Comparison of ENCODE assay signal across 8 cellular contexts in the genomic region with DNA sequence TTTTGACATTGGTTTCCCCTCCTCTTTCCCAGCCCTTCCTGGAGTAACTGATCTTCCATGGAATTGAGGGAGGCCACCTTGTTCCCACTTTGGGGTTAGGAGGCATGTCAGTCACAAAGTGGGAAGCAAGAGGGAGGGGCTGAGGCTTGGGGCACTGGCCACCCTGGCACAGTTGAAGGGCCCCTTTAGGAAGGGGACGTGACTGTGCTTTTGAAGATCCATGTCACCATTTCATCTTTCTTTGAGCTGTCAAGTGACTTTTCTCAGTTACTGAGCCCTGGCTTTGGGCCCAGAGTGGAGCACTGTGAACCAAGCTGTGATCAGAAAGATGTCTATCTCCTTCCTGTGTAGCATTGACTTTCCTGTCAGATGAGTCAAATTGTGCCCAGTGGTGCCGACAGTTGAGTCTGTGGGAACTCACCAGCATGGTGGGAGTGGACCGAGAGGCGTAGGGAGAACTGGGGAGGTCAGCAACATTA. TPM values are rescaled to one million over a fixed set of nuclear protein-coding genes. Genes with fewer than 3 reads are reported as not detected.
DNase-seq lines count a peak whose midpoint lies in the region; ATAC-seq and TF ChIP-seq lines count a peak whose summit lies in the region.

No MANE protein-coding gene starts in this region.

- H3K27ac Mint-ChIP-seq in activated CD8-positive, alpha-beta memory T cell treated with anti-CD3 and anti-CD28 coated beads, Interleukin-2, amount 10 ng/mL, durations not matched to agents 7 days and 5 days, result peak overlapping the region; percentile 69

- H3K27ac ChIP-seq in gastroesophageal sphincter, result peak overlapping the region; percentile 75 to 88 (median 84)

- H3K4me1 ChIP-seq in gastroesophageal sphincter, result peaks cover 10 to 76% (median 10%) of the 10 kb centered on the region in 3 donors

- no peak overlapping the region for H3K4me3 ChIP-seq in gastroesophageal sphincter

- no peak overlapping the region for H3K4me3 Mint-ChIP-seq in activated CD8-positive, alpha-beta memory T cell treated with anti-CD3 and anti-CD28 coated beads, Interleukin-2, amount 10 ng/mL, durations not matched to agents 7 days and 5 days

- H3K4me1 Mint-ChIP-seq in activated CD8-positive, alpha-beta memory T cell treated with anti-CD3 and anti-CD28 coated beads, Interleukin-2, amount 10 ng/mL, durations not matched to agents 7 days and 5 days, result peaks cover 47% of the 10 kb centered on the region

- ATAC-seq in activated CD8-positive, alpha-beta memory T cell treated with anti-CD3 and anti-CD28 coated beads, Interleukin-2, amount 10 ng/mL, durations not matched to agents 7 days and 5 days, result peak; percentile 96
- ATAC-seq in gastroesophageal sphincter, result peak; percentile 32
- ATAC-seq in HG03460 (IDR thresholded peaks at IDR 0.05; ENCODE audit: unreplicated experiment), result no peak

- no peaks in the 10 kb centered on the region for H3K9me3 Mint-ChIP-seq in activated CD8-positive, alpha-beta memory T cell treated with anti-CD3 and anti-CD28 coated beads, Interleukin-2, amount 10 ng/mL, durations not matched to agents 7 days and 5 days (ENCODE audit: low read depth)

- WGBS in gastroesophageal sphincter (ENCODE audit: low coverage in 1 of 2), 2 donors, result 82 to 83% methylated on average over 1 to 2 of the region's 4 CpGs

- H3K36me3 ChIP-seq in gastroesophageal sphincter, result peaks cover 0 to 52% of the 10 kb centered on the region in 2 donors

- H3K36me3 Mint-ChIP-seq in activated CD8-positive, alpha-beta memory T cell treated with anti-CD3 and anti-CD28 coated beads, Interleukin-2, amount 10 ng/mL, durations not matched to agents 7 days and 5 days, result peaks cover 1% of the 10 kb centered on the region

- TF ChIP-seq CTCF in gastroesophageal sphincter (IDR thresholded peaks at IDR 0.05), result no peak

- no peak for TF ChIP-seq POLR2A in gastroesophageal sphincter (IDR thresholded peaks at IDR 0.05)

- TF ChIP-seq EP300 in gastroesophageal sphincter (IDR thresholded peaks at IDR 0.05), result no peak

- peak in 70 of 76 experiments; percentile 7 to 74 (median 49) for DNase-seq in HUDEP-2 (lab: John Stamatoyannopoulos, UW; ENCODE audit: unreplicated experiment in 76 of 76)
- peak; percentile 84 for DNase-seq in activated CD8-positive, alpha-beta memory T cell treated with anti-CD3 and anti-CD28 coated beads, Interleukin-2, amount 10 ng/mL, durations not matched to agents 7 days and 5 days
- DNase-seq in stimulated activated CD4-positive, alpha-beta T cell treated with anti-CD3 and anti-CD28 coated beads, TNF-alpha, amount 100 ng/mL, for 4 hours (ENCODE audit: low read depth in 3 of 3), result peak in 2 of 3 experiments; percentile 35 to 38
- no peak for DNase-seq in SKM-1 treated with dmso at 0.1 percent for 144 hours (lab: John Stamatoyannopoulos, UW; ENCODE audit: unreplicated experiment)
- no peak for DNase-seq in T1000 (lab: John Stamatoyannopoulos, UW)
- DNase-seq in AG20443 (ENCODE audit: low spot score), result no peak

- no peaks in the 10 kb centered on the region for H3K9me3 ChIP-seq in gastroesophageal sphincter

- CTCF ChIA-PET in activated CD8-positive, alpha-beta memory T cell treated with anti-CD3 and anti-CD28 coated beads, Interleukin-2, amount 10 ng/mL, durations not matched to agents 7 days and 5 days (lab: Charles Lee), result interaction anchor here (1.4 to 6.0 kb wide), 6 partner anchors 11 to 111 kb away, joined by 3 to 43 read pairs (median 8); no protein-coding TSS in a partner anchor

- H3K27me3 ChIP-seq in gastroesophageal sphincter, result no peaks in the 10 kb centered on the region

- H3K27me3 Mint-ChIP-seq in activated CD8-positive, alpha-beta memory T cell treated with anti-CD3 and anti-CD28 coated beads, Interleukin-2, amount 10 ng/mL, durations not matched to agents 7 days and 5 days, result peaks cover 28% of the 10 kb centered on the region

RNA-seq across cellular contexts. Expression of gene TDRD10, which starts 38.5 kb away (rescaled TPM):
- total RNA-seq in activated CD8-positive, alpha-beta memory T cell treated with anti-CD3 and anti-CD28 coated beads, Interleukin-2, amount 10 ng/mL, durations not matched to agents 7 days and 5 days, result not detected
- 1 to 10 TPM; 1.4 to 3.3 (median 2.8) TPM for total RNA-seq in gastroesophageal sphincter

RNA-seq across cellular contexts. Expression of gene SHE, which starts 38.7 kb away (rescaled TPM):
- not detected for total RNA-seq in activated CD8-positive, alpha-beta memory T cell treated with anti-CD3 and anti-CD28 coated beads, Interleukin-2, amount 10 ng/mL, durations not matched to agents 7 days and 5 days
- total RNA-seq in gastroesophageal sphincter, result 10 to 100 TPM in 3 of 4 donors, 1 to 10 TPM in 1; 7.2 to 13.9 (median 11.7) TPM

RNA-seq across cellular contexts. Expression of gene IL6R, which starts 58.4 kb away (rescaled TPM):
- under 1 TPM; 0.53 to 0.66 TPM for total RNA-seq in activated CD8-positive, alpha-beta memory T cell treated with anti-CD3 and anti-CD28 coated beads, Interleukin-2, amount 10 ng/mL, durations not matched to agents 7 days and 5 days
- 10 to 100 TPM; 44.7 to 59.4 (median 55.5) TPM for total RNA-seq in gastroesophageal sphincter

Comparison
In these comparisons a context has a peak if more than half of its experiments do, and no peak if none do; other contexts are left out.
1. DNase-seq: peak in HUDEP-2 (70 of 76), activated CD8-positive, alpha-beta memory T cell treated with anti-CD3 and anti-CD28 coated beads, Interleukin-2, amount 10 ng/mL, durations not matched to agents 7 days and 5 days (single experiment) and stimulated activated CD4-positive, alpha-beta T cell treated with anti-CD3 and anti-CD28 coated beads, TNF-alpha, amount 100 ng/mL, for 4 hours (2 of 3); none in SKM-1 treated with dmso at 0.1 percent for 144 hours (single experiment), T1000 (single experiment) and AG20443 (single experiment).
2. RNA of gene SHE, which starts 38.7 kb away (total RNA-seq): 7.2 to 13.9 TPM in gastroesophageal sphincter; not detected in activated CD8-positive, alpha-beta memory T cell treated with anti-CD3 and anti-CD28 coated beads, Interleukin-2, amount 10 ng/mL, durations not matched to agents 7 days and 5 days; every median in the first group is over 4 times any median in the second.
3. RNA of gene IL6R, which starts 58.4 kb away (total RNA-seq): 44.7 to 59.4 TPM in gastroesophageal sphincter; 0.53 to 0.66 TPM in activated CD8-positive, alpha-beta memory T cell treated with anti-CD3 and anti-CD28 coated beads, Interleukin-2, amount 10 ng/mL, durations not matched to agents 7 days and 5 days; every median in the first group is over 10 times any median in the second.